ENCODE assay signal across 1 cellular context in the genomic region with DNA sequence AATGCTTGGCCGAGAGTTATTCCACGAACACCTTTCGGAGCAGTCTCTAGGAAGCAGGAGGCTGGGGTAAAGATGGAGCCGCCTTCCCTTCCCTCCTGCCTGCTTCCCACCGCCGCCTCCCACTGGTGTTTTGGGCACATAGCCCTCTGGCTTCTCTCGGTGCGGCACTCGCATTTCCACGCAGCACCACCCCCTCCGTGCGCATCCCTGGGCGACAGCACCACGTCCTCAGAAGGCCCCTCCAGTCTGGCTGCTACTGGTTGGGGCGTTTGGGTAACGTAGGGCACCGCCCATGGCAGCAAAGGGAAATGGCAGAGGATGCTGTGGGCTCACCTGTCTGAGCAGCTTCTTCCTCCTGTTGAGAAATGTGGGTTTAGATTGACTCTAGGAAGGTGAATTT.
TF ChIP-seq lines count a peak whose summit lies in the region.

No MANE protein-coding gene starts in this region.

TF ChIP-seq in H1, 55 proteins besides CTCF, POLR2A, EP300 and RAD21:
- no peak for TF ChIP-seq POU5F1 (IDR thresholded peaks at IDR 0.05; ENCODE audit: low read depth, low read length)
